In genomic region chr6:3524461-3524860, GRCh38 we compare ENCODE assay signal across 1 cellular context.
TF ChIP-seq lines count a peak whose summit lies in the region.

No MANE protein-coding gene starts in this region.

TF ChIP-seq in IMR-90, 13 proteins besides CTCF, POLR2A, EP300 and RAD21 (continued from another document):
- TF ChIP-seq ELK1 (IDR thresholded peaks at IDR 0.05; ENCODE audit: borderline replicate concordance, low read depth, low read length) (no peak), MXI1 (IDR thresholded peaks at IDR 0.05; ENCODE audit: borderline replicate concordance, low read depth, low read length) (no peak), SMC3 (IDR thresholded peaks at IDR 0.05; ENCODE audit: low read depth, low read length) (no peak), CHD1 (IDR thresholded peaks at IDR 0.05; ENCODE audit: low read depth, low read length) (no peak), RCOR1 (IDR thresholded peaks at IDR 0.05; ENCODE audit: insufficient replicate concordance, low read length) (no peak), CEBPB (IDR thresholded peaks at IDR 0.05; ENCODE audit: low read depth, low read length) (no peak), NFE2L2 (IDR thresholded peaks at IDR 0.05; ENCODE audit: low read depth, low read length) (no peak), BHLHE40 (IDR thresholded peaks at IDR 0.05; ENCODE audit: low read depth, low read length) (no peak), MAZ (IDR thresholded peaks at IDR 0.05; ENCODE audit: borderline replicate concordance, low read depth, low read length) (no peak)
